Comparison of ENCODE assay signal across 8 cellular contexts in genomic region chr7:73683056-73683915, GRCh38. TPM values are rescaled to one million over a fixed set of nuclear protein-coding genes. Genes with fewer than 3 reads are reported as not detected.
DNase-seq lines count a peak whose midpoint lies in the region; TF ChIP-seq lines count a peak whose summit lies in the region.

A gene with protein sequence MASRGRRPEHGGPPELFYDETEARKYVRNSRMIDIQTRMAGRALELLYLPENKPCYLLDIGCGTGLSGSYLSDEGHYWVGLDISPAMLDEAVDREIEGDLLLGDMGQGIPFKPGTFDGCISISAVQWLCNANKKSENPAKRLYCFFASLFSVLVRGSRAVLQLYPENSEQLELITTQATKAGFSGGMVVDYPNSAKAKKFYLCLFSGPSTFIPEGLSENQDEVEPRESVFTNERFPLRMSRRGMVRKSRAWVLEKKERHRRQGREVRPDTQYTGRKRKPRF (plus strand): TSS chr7:73683597. CDS start chr7:73683626, 29 bp downstream.
DNAJC30 (minus strand) TSS chr7:73683453; CDS start chr7:73683423, 30 bp downstream.

- in situ Hi-C loops in SK-MEL-5 (cut with HindIII; ENCODE audit: low pct_unique_long_range_greater_than_20kb, low sequenced_read_pairs), result no loop called here

- H3K36me3 Mint-ChIP-seq in HFFc6 (ENCODE audit: low read depth), result peaks cover 20% of the 10 kb centered on the region
- H3K36me3 Mint-ChIP-seq in activated naive CD4-positive, alpha-beta T cell treated with anti-CD3 and anti-CD28 coated beads, Interleukin-2, amount 10 ng/mL, durations not matched to agents 7 days and 5 days, result peaks cover 20% of the 10 kb centered on the region

- H3K27me3 ChIP-seq in testis, result no peaks in the 10 kb centered on the region

- H3K4me3 ChIP-seq in testis, result peak within 1 kb of the TSS; percentile 89 to 91

- H3K4me3 Mint-ChIP-seq in HFFc6, result peak within 1 kb of the TSS; percentile 96
- peak within 1 kb of the TSS; percentile 94 for H3K4me3 Mint-ChIP-seq in activated naive CD4-positive, alpha-beta T cell treated with anti-CD3 and anti-CD28 coated beads, Interleukin-2, amount 10 ng/mL, durations not matched to agents 7 days and 5 days

- intact Hi-C loops in testis (cut with DNase I; ENCODE audit: low total_unique reads), result no loop called here

- CTCF ChIA-PET in activated naive CD4-positive, alpha-beta T cell treated with anti-CD3 and anti-CD28 coated beads, Interleukin-2, amount 10 ng/mL, durations not matched to agents 7 days and 5 days (lab: Charles Lee), result no interaction called here

- peak within 1 kb of the TSS; percentile 89 for H3K27ac Mint-ChIP-seq in HFFc6
- H3K27ac Mint-ChIP-seq in activated naive CD4-positive, alpha-beta T cell treated with anti-CD3 and anti-CD28 coated beads, Interleukin-2, amount 10 ng/mL, durations not matched to agents 7 days and 5 days, result peak within 1 kb of the TSS; percentile 91

- no peaks in the 10 kb centered on the region for H3K9me3 ChIP-seq in testis

- 0% methylated on average over 47 to 80 of the region's 80 CpGs for WGBS in testis, 2 donors

- peak within 1 kb of the TSS; percentile 77 to 83 for H3K27ac ChIP-seq in testis

- TF ChIP-seq CTCF in HFFc6 (IDR thresholded peaks at IDR 0.05) (0 out of 2 replicates have a peak, but pooled peaks have one; percentile 9), testis (IDR thresholded peaks at IDR 0.05) (no peak)

- H3K27me3 Mint-ChIP-seq in HFFc6 (ENCODE audit: insufficient read depth), result no peaks in the 10 kb centered on the region; the same call in 1 of the 2 replicates
- H3K27me3 Mint-ChIP-seq in activated naive CD4-positive, alpha-beta T cell treated with anti-CD3 and anti-CD28 coated beads, Interleukin-2, amount 10 ng/mL, durations not matched to agents 7 days and 5 days, result no peaks in the 10 kb centered on the region

- H3K36me3 ChIP-seq in testis (ENCODE audit: low read depth, missing control alignments), result no peaks in the 10 kb centered on the region

- H3K9me3 Mint-ChIP-seq in HFFc6, result no peaks in the 10 kb centered on the region
- no peaks in the 10 kb centered on the region for H3K9me3 Mint-ChIP-seq in activated naive CD4-positive, alpha-beta T cell treated with anti-CD3 and anti-CD28 coated beads, Interleukin-2, amount 10 ng/mL, durations not matched to agents 7 days and 5 days

- peaks cover 44% of the 10 kb centered on the region for H3K4me1 ChIP-seq in testis

- H3K4me1 Mint-ChIP-seq in HFFc6 (ENCODE audit: low read depth), result peaks cover 27% of the 10 kb centered on the region
- H3K4me1 Mint-ChIP-seq in activated naive CD4-positive, alpha-beta T cell treated with anti-CD3 and anti-CD28 coated beads, Interleukin-2, amount 10 ng/mL, durations not matched to agents 7 days and 5 days, result peaks cover 48% of the 10 kb centered on the region

- DNase-seq in GM04504 (ENCODE audit: low read depth) (peak; percentile 90), HFFc6 (peak; percentile 93), NAMALWA (ENCODE audit: low spot score) (peak; percentile 97), SK-MEL-5 (ENCODE audit: low read depth, low spot score) (peak; percentile 98), globus pallidus (ENCODE audit: low spot score) (peak; percentile 92), occipital lobe (lab: John Stamatoyannopoulos, UW) (peak; percentile 96), testis (peak; percentile 98)
- peak; percentile 99 for DNase-seq in activated naive CD4-positive, alpha-beta T cell treated with anti-CD3 and anti-CD28 coated beads, Interleukin-2, amount 10 ng/mL, durations not matched to agents 7 days and 5 days

- no peak for TF ChIP-seq POLR2A in testis (IDR thresholded peaks at IDR 0.05)

RNA-seq across cellular contexts. Expression of the first gene that starts in this region (rescaled TPM):
- total RNA-seq in HFFc6 (2021; fragmentation: NEBNext Ultra II Directional; extraction: Animal tissue kit (Norgen Biotek cat#: 25700)), result 10 to 100 TPM; 70.1 to 91.4 (median 83.4) TPM
- 142 and 181 TPM in 2 replicates for total RNA-seq in SK-MEL-5 (2014; rRNA removed; shearing (Covaris generic))
- 432 and 633 TPM in 2 replicates for polyA plus RNA-seq in SK-MEL-5 (2015; cell fraction: cytosol; rRNA removed)
- 156 and 166 TPM in 2 replicates for polyA plus RNA-seq in SK-MEL-5 (2015; cell fraction: nucleus; rRNA removed)
- total RNA-seq in occipital lobe, result 23.7 TPM
- total RNA-seq in testis, result 100 to 1,000 TPM; 241 to 252 TPM
- 231 TPM for polyA plus RNA-seq in testis (ENCODE audit: insufficient read depth, low read depth, low replicate concordance)

RNA-seq across cellular contexts. Expression of gene DNAJC30, which starts in this region (rescaled TPM):
- total RNA-seq in HFFc6 (2021; fragmentation: NEBNext Ultra II Directional; extraction: Animal tissue kit (Norgen Biotek cat#: 25700)), result 10 to 100 TPM; 17.8 to 20.6 (median 18.6) TPM
- 4.3 and 4.5 TPM in 2 replicates for total RNA-seq in SK-MEL-5 (2014; rRNA removed; shearing (Covaris generic))
- 22.5 and 28.6 TPM in 2 replicates for polyA plus RNA-seq in SK-MEL-5 (2015; cell fraction: cytosol; rRNA removed)
- 9.4 and 14.3 TPM in 2 replicates for polyA plus RNA-seq in SK-MEL-5 (2015; cell fraction: nucleus; rRNA removed)
- total RNA-seq in occipital lobe (3.1 TPM), testis (10 to 100 TPM; 19.7 to 25.0 TPM)
- 27.7 TPM for polyA plus RNA-seq in testis (ENCODE audit: insufficient read depth, low read depth, low replicate concordance)

Comparison
In these comparisons a context has a peak if more than half of its experiments do, and no peak if none do; other contexts are left out.
1. Peak in every context shown above with its lines: DNase-seq, H3K4me3 ChIP-seq and H3K27ac ChIP-seq.